22 cellular contexts compared by ENCODE assay signal in the genomic region with DNA sequence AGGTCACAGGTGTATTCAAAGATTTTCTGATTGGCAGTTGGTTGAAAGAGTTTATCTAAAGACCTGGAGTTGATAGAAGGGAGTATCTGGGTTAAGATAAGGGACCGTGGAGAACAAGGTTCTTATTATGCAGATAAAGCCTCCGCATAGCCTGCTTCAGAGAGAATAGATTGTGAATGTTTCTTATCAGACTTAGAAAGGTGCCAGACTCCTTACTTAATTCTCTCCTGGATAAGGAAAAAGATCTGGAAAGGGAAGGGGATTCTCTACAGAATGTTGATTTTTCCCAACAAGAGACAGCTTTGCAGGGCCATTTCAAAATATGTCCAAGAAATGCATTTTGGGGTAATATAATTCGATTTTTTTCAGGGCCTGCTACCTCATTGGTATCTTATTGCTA.
"Had no signal": no experiment of that assay in that cellular context is flagged by ENCODE, and none has a peak within 500 bp of the region (broad histone marks: within the 10 kb centered on the region; RNA-seq: fewer than 3 reads in every experiment).

No MANE protein-coding gene starts in this region.

- H3K4me1 Mint-ChIP-seq: IgD-negative memory B cell had no signal

- H3K27me3 ChIP-seq: SJSA1 had no signal

- H3K36me3 ChIP-seq: SJSA1 had no signal

- H3K4me3 Mint-ChIP-seq: IgD-negative memory B cell had no signal

- ATAC-seq: K562 had no signal

- H3K36me3 Mint-ChIP-seq: IgD-negative memory B cell had no signal

- H3K27ac ChIP-seq: KMS-11, SJSA1, SK-N-MC had no signal

- H3K4me3 ChIP-seq: K562, SJSA1, SK-N-MC had no signal

- H3K27ac Mint-ChIP-seq: IgD-negative memory B cell had no signal

- H3K4me1 ChIP-seq: SJSA1 had no signal

- H3K9me3 ChIP-seq: SJSA1 had no signal

- DNase-seq: Kasumi-1, MM.1S, NCI-H1092 treated with DMSO at 0.1 percent for 48 hours, NCI-H1436, NCI-H187, NCI-H2029, NCI-H2081 treated with DMSO at 0.1 percent for 48 hours, NCI-H2171, NCI-H226, NCI-H446, NCI-H510A, NCI-H524 treated with DMSO at 0.1 percent for 48 hours, NCI-H69, NCI-H774, Right ventricle myocardium superior, RPMI8226, SIG-M5 had no signal
